Comparison of ENCODE assay signal across 1 cellular context in the genomic region with DNA sequence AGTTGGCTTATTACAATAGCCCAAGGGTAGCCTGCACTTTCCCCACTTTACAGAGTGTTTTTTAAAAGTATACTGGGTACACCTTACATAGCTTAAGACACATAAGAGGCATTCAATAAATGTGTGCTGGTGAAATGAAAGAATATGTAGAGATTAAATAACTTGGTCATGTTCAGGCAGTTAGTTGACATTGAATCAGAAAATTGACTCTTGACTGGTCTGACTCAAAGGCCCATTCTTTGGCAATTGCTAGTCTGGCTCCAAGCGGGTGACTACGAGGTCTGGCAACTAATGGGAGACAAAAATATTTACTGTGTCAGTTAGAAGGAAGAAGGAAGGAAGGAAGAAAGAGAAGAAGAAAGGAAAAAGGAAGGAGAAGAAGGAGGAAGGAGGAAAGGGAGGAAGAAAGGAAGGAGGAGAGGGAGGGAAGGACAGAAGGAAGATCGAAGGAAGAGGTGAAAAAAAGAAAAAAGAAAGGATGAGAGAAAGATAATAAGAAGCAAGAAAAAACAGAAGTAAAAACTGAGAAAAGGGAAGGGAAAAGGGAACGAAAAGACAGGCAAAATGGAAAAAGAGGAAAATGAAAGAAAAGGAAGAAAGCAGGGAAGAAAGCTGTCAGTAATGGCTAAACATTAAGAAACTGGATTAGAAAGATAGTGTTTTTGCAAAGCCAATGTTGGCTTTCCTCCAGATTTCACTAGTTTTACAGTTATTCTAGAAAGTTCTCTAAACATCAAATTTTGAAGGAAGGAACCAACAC.
TF ChIP-seq lines count a peak whose summit lies in the region.

No MANE protein-coding gene starts in this region.

TF ChIP-seq in K562, 482 proteins besides CTCF, POLR2A, EP300 and RAD21 (continued from another document and continues in another):
- TF ChIP-seq, protein P1, sequence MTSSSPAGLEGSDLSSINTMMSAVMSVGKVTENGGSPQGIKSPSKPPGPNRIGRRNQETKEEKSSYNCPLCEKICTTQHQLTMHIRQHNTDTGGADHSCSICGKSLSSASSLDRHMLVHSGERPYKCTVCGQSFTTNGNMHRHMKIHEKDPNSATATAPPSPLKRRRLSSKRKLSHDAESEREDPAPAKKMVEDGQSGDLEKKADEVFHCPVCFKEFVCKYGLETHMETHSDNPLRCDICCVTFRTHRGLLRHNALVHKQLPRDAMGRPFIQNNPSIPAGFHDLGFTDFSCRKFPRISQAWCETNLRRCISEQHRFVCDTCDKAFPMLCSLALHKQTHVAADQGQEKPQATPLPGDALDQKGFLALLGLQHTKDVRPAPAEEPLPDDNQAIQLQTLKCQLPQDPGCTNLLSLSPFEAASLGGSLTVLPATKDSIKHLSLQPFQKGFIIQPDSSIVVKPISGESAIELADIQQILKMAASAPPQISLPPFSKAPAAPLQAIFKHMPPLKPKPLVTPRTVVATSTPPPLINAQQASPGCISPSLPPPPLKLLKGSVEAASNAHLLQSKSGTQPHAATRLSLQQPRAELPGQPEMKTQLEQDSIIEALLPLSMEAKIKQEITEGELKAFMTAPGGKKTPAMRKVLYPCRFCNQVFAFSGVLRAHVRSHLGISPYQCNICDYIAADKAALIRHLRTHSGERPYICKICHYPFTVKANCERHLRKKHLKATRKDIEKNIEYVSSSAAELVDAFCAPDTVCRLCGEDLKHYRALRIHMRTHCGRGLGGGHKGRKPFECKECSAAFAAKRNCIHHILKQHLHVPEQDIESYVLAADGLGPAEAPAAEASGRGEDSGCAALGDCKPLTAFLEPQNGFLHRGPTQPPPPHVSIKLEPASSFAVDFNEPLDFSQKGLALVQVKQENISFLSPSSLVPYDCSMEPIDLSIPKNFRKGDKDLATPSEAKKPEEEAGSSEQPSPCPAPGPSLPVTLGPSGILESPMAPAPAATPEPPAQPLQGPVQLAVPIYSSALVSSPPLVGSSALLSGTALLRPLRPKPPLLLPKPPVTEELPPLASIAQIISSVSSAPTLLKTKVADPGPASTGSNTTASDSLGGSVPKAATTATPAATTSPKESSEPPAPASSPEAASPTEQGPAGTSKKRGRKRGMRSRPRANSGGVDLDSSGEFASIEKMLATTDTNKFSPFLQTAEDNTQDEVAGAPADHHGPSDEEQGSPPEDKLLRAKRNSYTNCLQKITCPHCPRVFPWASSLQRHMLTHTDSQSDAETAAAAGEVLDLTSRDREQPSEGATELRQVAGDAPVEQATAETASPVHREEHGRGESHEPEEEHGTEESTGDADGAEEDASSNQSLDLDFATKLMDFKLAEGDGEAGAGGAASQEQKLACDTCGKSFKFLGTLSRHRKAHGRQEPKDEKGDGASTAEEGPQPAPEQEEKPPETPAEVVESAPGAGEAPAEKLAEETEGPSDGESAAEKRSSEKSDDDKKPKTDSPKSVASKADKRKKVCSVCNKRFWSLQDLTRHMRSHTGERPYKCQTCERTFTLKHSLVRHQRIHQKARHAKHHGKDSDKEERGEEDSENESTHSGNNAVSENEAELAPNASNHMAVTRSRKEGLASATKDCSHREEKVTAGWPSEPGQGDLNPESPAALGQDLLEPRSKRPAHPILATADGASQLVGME (CRISPR knock-in tag; IDR thresholded peaks at IDR 0.05): no peak
- 0 out of 2 replicates have a peak, but pooled peaks have one; percentile 12 for TF ChIP-seq SNIP1 (IDR thresholded peaks at IDR 0.05; ENCODE audit: low read depth)
- peak; percentile 10; the same call in 1 of the 2 replicates for TF ChIP-seq BCOR (IDR thresholded peaks at IDR 0.05)
- TF ChIP-seq MEF2A (IDR thresholded peaks at IDR 0.05; ENCODE audit: control insufficient read depth, low read depth, low read length): no peak
- TF ChIP-seq, protein P2, sequence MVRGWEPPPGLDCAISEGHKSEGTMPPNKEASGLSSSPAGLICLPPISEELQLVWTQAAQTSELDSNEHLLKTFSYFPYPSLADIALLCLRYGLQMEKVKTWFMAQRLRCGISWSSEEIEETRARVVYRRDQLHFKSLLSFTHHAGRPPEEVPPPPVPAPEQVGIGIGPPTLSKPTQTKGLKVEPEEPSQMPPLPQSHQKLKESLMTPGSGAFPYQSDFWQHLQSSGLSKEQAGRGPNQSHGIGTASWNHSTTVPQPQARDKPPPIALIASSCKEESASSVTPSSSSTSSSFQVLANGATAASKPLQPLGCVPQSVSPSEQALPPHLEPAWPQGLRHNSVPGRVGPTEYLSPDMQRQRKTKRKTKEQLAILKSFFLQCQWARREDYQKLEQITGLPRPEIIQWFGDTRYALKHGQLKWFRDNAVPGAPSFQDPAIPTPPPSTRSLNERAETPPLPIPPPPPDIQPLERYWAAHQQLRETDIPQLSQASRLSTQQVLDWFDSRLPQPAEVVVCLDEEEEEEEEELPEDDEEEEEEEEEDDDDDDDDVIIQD (CRISPR knock-in tag; IDR thresholded peaks at IDR 0.05): no peak
- no peak for TF ChIP-seq XRCC3 (IDR thresholded peaks at IDR 0.05)
- TF ChIP-seq, protein P3, sequence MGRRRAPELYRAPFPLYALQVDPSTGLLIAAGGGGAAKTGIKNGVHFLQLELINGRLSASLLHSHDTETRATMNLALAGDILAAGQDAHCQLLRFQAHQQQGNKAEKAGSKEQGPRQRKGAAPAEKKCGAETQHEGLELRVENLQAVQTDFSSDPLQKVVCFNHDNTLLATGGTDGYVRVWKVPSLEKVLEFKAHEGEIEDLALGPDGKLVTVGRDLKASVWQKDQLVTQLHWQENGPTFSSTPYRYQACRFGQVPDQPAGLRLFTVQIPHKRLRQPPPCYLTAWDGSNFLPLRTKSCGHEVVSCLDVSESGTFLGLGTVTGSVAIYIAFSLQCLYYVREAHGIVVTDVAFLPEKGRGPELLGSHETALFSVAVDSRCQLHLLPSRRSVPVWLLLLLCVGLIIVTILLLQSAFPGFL (CRISPR knock-in tag; IDR thresholded peaks at IDR 0.05): no peak
- TF ChIP-seq NCOA6 (IDR thresholded peaks at IDR 0.05): no peak
- no peak for TF ChIP-seq ZNF212 (CRISPR knock-in tag; IDR thresholded peaks at IDR 0.05)
- TF ChIP-seq, protein P4, sequence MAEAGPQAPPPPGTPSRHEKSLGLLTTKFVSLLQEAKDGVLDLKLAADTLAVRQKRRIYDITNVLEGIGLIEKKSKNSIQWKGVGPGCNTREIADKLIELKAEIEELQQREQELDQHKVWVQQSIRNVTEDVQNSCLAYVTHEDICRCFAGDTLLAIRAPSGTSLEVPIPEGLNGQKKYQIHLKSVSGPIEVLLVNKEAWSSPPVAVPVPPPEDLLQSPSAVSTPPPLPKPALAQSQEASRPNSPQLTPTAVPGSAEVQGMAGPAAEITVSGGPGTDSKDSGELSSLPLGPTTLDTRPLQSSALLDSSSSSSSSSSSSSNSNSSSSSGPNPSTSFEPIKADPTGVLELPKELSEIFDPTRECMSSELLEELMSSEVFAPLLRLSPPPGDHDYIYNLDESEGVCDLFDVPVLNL (CRISPR knock-in tag; IDR thresholded peaks at IDR 0.05; ENCODE audit: low read depth): no peak
- 0 out of 2 replicates have a peak, but pooled peaks have one; percentile 37 for TF ChIP-seq ADNP (tag; IDR thresholded peaks at IDR 0.05)
- 0 out of 2 replicates have a peak, but pooled peaks have one; percentile 25 for TF ChIP-seq ZC3H8 (IDR thresholded peaks at IDR 0.05)
- no peak for TF ChIP-seq ZNF561 (CRISPR knock-in tag; conservative IDR thresholded peaks at IDR 0.05)
- TF ChIP-seq, protein P5, sequence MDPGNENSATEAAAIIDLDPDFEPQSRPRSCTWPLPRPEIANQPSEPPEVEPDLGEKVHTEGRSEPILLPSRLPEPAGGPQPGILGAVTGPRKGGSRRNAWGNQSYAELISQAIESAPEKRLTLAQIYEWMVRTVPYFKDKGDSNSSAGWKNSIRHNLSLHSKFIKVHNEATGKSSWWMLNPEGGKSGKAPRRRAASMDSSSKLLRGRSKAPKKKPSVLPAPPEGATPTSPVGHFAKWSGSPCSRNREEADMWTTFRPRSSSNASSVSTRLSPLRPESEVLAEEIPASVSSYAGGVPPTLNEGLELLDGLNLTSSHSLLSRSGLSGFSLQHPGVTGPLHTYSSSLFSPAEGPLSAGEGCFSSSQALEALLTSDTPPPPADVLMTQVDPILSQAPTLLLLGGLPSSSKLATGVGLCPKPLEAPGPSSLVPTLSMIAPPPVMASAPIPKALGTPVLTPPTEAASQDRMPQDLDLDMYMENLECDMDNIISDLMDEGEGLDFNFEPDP (CRISPR knock-in tag; IDR thresholded peaks at IDR 0.05): no peak
- TF ChIP-seq, protein P6, sequence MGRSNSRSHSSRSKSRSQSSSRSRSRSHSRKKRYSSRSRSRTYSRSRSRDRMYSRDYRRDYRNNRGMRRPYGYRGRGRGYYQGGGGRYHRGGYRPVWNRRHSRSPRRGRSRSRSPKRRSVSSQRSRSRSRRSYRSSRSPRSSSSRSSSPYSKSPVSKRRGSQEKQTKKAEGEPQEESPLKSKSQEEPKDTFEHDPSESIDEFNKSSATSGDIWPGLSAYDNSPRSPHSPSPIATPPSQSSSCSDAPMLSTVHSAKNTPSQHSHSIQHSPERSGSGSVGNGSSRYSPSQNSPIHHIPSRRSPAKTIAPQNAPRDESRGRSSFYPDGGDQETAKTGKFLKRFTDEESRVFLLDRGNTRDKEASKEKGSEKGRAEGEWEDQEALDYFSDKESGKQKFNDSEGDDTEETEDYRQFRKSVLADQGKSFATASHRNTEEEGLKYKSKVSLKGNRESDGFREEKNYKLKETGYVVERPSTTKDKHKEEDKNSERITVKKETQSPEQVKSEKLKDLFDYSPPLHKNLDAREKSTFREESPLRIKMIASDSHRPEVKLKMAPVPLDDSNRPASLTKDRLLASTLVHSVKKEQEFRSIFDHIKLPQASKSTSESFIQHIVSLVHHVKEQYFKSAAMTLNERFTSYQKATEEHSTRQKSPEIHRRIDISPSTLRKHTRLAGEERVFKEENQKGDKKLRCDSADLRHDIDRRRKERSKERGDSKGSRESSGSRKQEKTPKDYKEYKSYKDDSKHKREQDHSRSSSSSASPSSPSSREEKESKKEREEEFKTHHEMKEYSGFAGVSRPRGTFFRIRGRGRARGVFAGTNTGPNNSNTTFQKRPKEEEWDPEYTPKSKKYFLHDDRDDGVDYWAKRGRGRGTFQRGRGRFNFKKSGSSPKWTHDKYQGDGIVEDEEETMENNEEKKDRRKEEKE (IDR thresholded peaks at IDR 0.05; ENCODE audit: borderline replicate concordance in 1 of 2, control insufficient read depth in 1 of 2, low read depth in 2 of 2, low read length in 1 of 2): peak in 1 of 2 experiments; percentile 55; a peak in 1 of 4 replicates
- TF ChIP-seq CBX5 (IDR thresholded peaks at IDR 0.05; ENCODE audit: borderline replicate concordance, low read depth): no peak
- TF ChIP-seq ZNF583 (CRISPR knock-in tag; IDR thresholded peaks at IDR 0.05): no peak
- TF ChIP-seq CBFA2T2 (conservative IDR thresholded peaks at IDR 0.05): no peak
- TF ChIP-seq CEBPG (CRISPR knock-in tag; IDR thresholded peaks at IDR 0.05): no peak
- TF ChIP-seq CEBPG (tag; conservative IDR thresholded peaks at IDR 0.05 in 1 of 2, IDR thresholded peaks at IDR 0.05 in 1 of 2): no peak
- TF ChIP-seq SLC30A9 (CRISPR knock-in tag; IDR thresholded peaks at IDR 0.05): no peak
- TF ChIP-seq, protein P7, sequence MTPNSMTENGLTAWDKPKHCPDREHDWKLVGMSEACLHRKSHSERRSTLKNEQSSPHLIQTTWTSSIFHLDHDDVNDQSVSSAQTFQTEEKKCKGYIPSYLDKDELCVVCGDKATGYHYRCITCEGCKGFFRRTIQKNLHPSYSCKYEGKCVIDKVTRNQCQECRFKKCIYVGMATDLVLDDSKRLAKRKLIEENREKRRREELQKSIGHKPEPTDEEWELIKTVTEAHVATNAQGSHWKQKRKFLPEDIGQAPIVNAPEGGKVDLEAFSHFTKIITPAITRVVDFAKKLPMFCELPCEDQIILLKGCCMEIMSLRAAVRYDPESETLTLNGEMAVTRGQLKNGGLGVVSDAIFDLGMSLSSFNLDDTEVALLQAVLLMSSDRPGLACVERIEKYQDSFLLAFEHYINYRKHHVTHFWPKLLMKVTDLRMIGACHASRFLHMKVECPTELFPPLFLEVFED (CRISPR knock-in tag; conservative IDR thresholded peaks at IDR 0.05): peak; percentile 84
- TF ChIP-seq HSF4 (CRISPR knock-in tag; IDR thresholded peaks at IDR 0.05; ENCODE audit: borderline replicate concordance): no peak
- TF ChIP-seq MEF2D (tag; conservative IDR thresholded peaks at IDR 0.05; ENCODE audit: low read depth): no peak
- TF ChIP-seq, protein P8, sequence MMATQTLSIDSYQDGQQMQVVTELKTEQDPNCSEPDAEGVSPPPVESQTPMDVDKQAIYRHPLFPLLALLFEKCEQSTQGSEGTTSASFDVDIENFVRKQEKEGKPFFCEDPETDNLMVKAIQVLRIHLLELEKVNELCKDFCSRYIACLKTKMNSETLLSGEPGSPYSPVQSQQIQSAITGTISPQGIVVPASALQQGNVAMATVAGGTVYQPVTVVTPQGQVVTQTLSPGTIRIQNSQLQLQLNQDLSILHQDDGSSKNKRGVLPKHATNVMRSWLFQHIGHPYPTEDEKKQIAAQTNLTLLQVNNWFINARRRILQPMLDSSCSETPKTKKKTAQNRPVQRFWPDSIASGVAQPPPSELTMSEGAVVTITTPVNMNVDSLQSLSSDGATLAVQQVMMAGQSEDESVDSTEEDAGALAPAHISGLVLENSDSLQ (IDR thresholded peaks at IDR 0.05): peak; percentile 26; the same call in 1 of the 2 replicates
